In genomic region chr3:128151758-128152274, GRCh38 we compare ENCODE assay signal across 1 cellular context.
TF ChIP-seq lines count a peak whose summit lies in the region.

No MANE protein-coding gene starts in this region.

TF ChIP-seq in HepG2, 621 proteins besides CTCF, POLR2A, EP300 and RAD21 (continued from another document and continues in another):
- TF ChIP-seq ZNF574 (CRISPR knock-in tag; IDR thresholded peaks at IDR 0.05) (peak; percentile 52), SIX4 (CRISPR knock-in tag; IDR thresholded peaks at IDR 0.05) (peak; percentile 15; the same call in 1 of the 2 replicates), ATF6 (CRISPR knock-in tag; conservative IDR thresholded peaks at IDR 0.05) (no peak), ZNF530 (CRISPR knock-in tag; IDR thresholded peaks at IDR 0.05; ENCODE audit: low read depth) (no peak), ZNF101 (CRISPR knock-in tag; IDR thresholded peaks at IDR 0.05; ENCODE audit: borderline replicate concordance, low read depth) (no peak), JUNB (CRISPR knock-in tag; IDR thresholded peaks at IDR 0.05; ENCODE audit: borderline replicate concordance) (no peak), HOXA9 (CRISPR knock-in tag; IDR thresholded peaks at IDR 0.05; ENCODE audit: borderline replicate concordance) (no peak), KLF12 (CRISPR knock-in tag; IDR thresholded peaks at IDR 0.05; ENCODE audit: borderline replicate concordance) (no peak), HMGXB4 (CRISPR knock-in tag; IDR thresholded peaks at IDR 0.05; ENCODE audit: borderline replicate concordance in 1 of 2, low read depth in 1 of 2) (peak in 1 of 2 experiments; percentile 74; a peak in 1 of 4 replicates), GABPA (IDR thresholded peaks at IDR 0.05; ENCODE audit: low read depth, low read length) (no peak), GABPA (CRISPR knock-in tag; IDR thresholded peaks at IDR 0.05; ENCODE audit: low read depth) (peak; percentile 81), ZBTB10 (CRISPR knock-in tag; IDR thresholded peaks at IDR 0.05; ENCODE audit: borderline replicate concordance) (no peak), ZNF354B (CRISPR knock-in tag; IDR thresholded peaks at IDR 0.05) (no peak), PHF20 (CRISPR knock-in tag; IDR thresholded peaks at IDR 0.05) (peak; percentile 58; the same call in 1 of the 2 replicates), ZNF281 (CRISPR knock-in tag; IDR thresholded peaks at IDR 0.05; ENCODE audit: borderline replicate concordance) (peak; percentile 40; the same call in 1 of the 2 replicates), ZNF280D (CRISPR knock-in tag; IDR thresholded peaks at IDR 0.05) (peak; percentile 81; the same call in 1 of the 2 replicates), TEAD2 (CRISPR knock-in tag; IDR thresholded peaks at IDR 0.05) (no peak), ZNF614 (CRISPR knock-in tag; IDR thresholded peaks at IDR 0.05; ENCODE audit: borderline replicate concordance) (0 out of 2 replicates have a peak, but pooled peaks have one; percentile 30), GLI4 (CRISPR knock-in tag; IDR thresholded peaks at IDR 0.05; ENCODE audit: borderline replicate concordance) (no peak), ZNF235 (CRISPR knock-in tag; IDR thresholded peaks at IDR 0.05; ENCODE audit: borderline replicate concordance) (no peak), DPF2 (CRISPR knock-in tag; IDR thresholded peaks at IDR 0.05; ENCODE audit: borderline replicate concordance, low read depth) (peak; percentile 71; the same call in 1 of the 2 replicates), SIN3B (IDR thresholded peaks at IDR 0.05; ENCODE audit: low read length) (no peak), ATF1 (CRISPR knock-in tag; IDR thresholded peaks at IDR 0.05) (no peak), RFXAP (CRISPR knock-in tag; IDR thresholded peaks at IDR 0.05; ENCODE audit: borderline replicate concordance) (no peak; the same call in 1 of the 2 replicates), ZBED4 (CRISPR knock-in tag; IDR thresholded peaks at IDR 0.05; ENCODE audit: borderline replicate concordance) (no peak), SIN3A (IDR thresholded peaks at IDR 0.05; ENCODE audit: borderline replicate concordance, low read depth, low read length) (0 out of 2 replicates have a peak, but pooled peaks have one; percentile 19), AFF4 (CRISPR knock-in tag; IDR thresholded peaks at IDR 0.05) (no peak), TCF7 (IDR thresholded peaks at IDR 0.05; ENCODE audit: low read depth) (no peak)
